ENCODE assay signal across 8 cellular contexts in the genomic region with DNA sequence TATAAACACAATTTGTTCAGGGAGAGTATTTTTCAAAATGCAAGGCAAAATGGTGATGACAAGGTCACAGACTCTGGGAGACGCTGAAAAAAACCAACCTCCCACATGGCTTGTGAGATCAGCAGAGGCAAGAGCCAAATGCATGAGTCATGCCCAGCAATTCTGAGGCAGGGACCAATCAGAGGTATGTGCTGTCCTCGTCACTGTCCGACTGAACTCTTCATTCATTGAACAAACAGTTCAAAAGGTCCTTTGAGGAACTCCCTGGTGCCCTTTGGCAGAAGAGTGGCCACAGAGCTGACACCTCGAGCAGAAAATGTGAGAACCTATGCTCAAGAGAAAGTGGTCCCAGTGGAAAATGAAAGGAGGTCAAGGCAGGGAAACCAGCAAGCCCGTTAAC. TPM values are rescaled to one million over a fixed set of nuclear protein-coding genes. Genes with fewer than 3 reads are reported as not detected.
A peak's percentile ranks its signal among the peaks of the same experiment; 100 is the strongest.
DNase-seq lines count a peak whose midpoint lies in the region; ATAC-seq, FAIRE-seq and TF ChIP-seq lines count a peak whose summit lies in the region.

No MANE protein-coding gene starts in this region.

- H3K4me1 Mint-ChIP-seq in H9: peaks cover 13 to 17% of the 10 kb centered on the region in 2 experiments

- H4K20me1 ChIP-seq in H9 (ENCODE audit: control insufficient read depth, insufficient read depth, insufficient read length): no peaks in the 10 kb centered on the region

- H3K9ac ChIP-seq in H9 (ENCODE audit: extremely low read depth, insufficient read length, low read length): no peak overlapping the region

- H3K4ac ChIP-seq in H9 (ENCODE audit: low read depth, low read length): no peak overlapping the region

- H3K79me1 ChIP-seq in H9 (ENCODE audit: insufficient read depth, low read depth, low read length, poor library complexity, severe bottlenecking): no peaks in the 10 kb centered on the region

- intact Hi-C loops in ascending aorta (cut with DNase I): no loop called here

- no peak overlapping the region for H3K27ac ChIP-seq in H9 (ENCODE audit: insufficient read length, low read depth, low read length)
- H3K27ac ChIP-seq in ascending aorta: peak overlapping the region; percentile 62 to 80
- no peak overlapping the region for H3K27ac ChIP-seq in effector memory CD4-positive, alpha-beta T cell (ENCODE audit: insufficient read depth, low read length, poor library complexity, severe bottlenecking)

- no peak overlapping the region for H4K91ac ChIP-seq in H9 (ENCODE audit: insufficient read length, low read depth, low read length)

- no peak overlapping the region for H2BK120ac ChIP-seq in H9 (ENCODE audit: low read depth, low read length, poor library complexity, severe bottlenecking)

- H3K4me3 ChIP-seq in ascending aorta: peak overlapping the region; percentile 11 to 52
- no peak overlapping the region for H3K4me3 ChIP-seq in skeletal muscle cell (ENCODE audit: low read depth, low read length)
- no peak overlapping the region for H3K4me3 ChIP-seq in effector memory CD4-positive, alpha-beta T cell (ENCODE audit: insufficient read depth, low read depth, low read length, poor library complexity, severe bottlenecking)

- no peaks in the 10 kb centered on the region for H3K23me2 ChIP-seq in H9 (ENCODE audit: insufficient read length, low read depth, low read length, poor library complexity, severe bottlenecking)

- H3K4me2 ChIP-seq in H9 (ENCODE audit: insufficient read depth, insufficient read length, low read length): no peak overlapping the region

- H2BK15ac ChIP-seq in H9 (ENCODE audit: low read depth, low read length): no peak overlapping the region

- no peaks in the 10 kb centered on the region for H3K9me3 Mint-ChIP-seq in H9

- no peak overlapping the region for H2AK5ac ChIP-seq in H9 (ENCODE audit: insufficient read length, low read length)

- H3K23ac ChIP-seq in H9 (ENCODE audit: insufficient read length, low read depth, low read length): no peak overlapping the region

- H3K27me3 ChIP-seq in H9 (ENCODE audit: insufficient read depth, low read length) (no peaks in the 10 kb centered on the region), ascending aorta (no peaks in the 10 kb centered on the region)
- no peaks in the 10 kb centered on the region for H3K27me3 ChIP-seq in effector memory CD4-positive, alpha-beta T cell (replicated peaks; ENCODE audit: control insufficient read depth, insufficient read depth, low read length, poor library complexity, severe bottlenecking)

- peak overlapping the region in 1 of 3 experiments; percentile 24; a peak in 1 of 7 replicates for H3K27ac Mint-ChIP-seq in H9

- WGBS in H9 (ENCODE audit: extremely low coverage, insufficient read length, low lambda C conversion rate): no CpG with 5 or more reads among the region's 5 CpGs

- H2BK12ac ChIP-seq in H9 (ENCODE audit: insufficient read length, low read depth, low read length): no peak overlapping the region

- H3K27me3 Mint-ChIP-seq in H9 (ENCODE audit: low read depth): peaks cover 3% of the 10 kb centered on the region; the same call in 1 of the 2 replicates

- H2BK5ac ChIP-seq in H9 (ENCODE audit: insufficient read length, low read length): no peak overlapping the region

- peak; percentile 56 for DNase-seq in H9
- DNase-seq in ascending aorta (ENCODE audit: low spot score in 2 of 2): peak; percentile 26 to 85
- DNase-seq in hypothalamus (lab: John Stamatoyannopoulos, UW): peak in 44 of 51 donors; percentile 20 to 92 (median 76)
- DNase-seq in skeletal muscle cell (ENCODE audit: low read depth): peak; percentile 98
- DNase-seq in GM10266 (ENCODE audit: extremely low spot score): no peak
- DNase-seq in D721Med (ENCODE audit: insufficient read length, low spot score): no peak
- DNase-seq in effector memory CD4-positive, alpha-beta T cell: no peak

- no peak overlapping the region for H2AFZ ChIP-seq in H9 (ENCODE audit: low read length)

- H3K56ac ChIP-seq in H9 (ENCODE audit: insufficient read length, low read depth, low read length): no peak overlapping the region

- H4K8ac ChIP-seq in H9 (replicated peaks; ENCODE audit: insufficient read length, low read depth, low read length): no peak overlapping the region

- TF ChIP-seq CTCF in H9 (conservative IDR thresholded peaks at IDR 0.05) (no peak), ascending aorta (IDR thresholded peaks at IDR 0.05) (no peak), GM10266 (IDR thresholded peaks at IDR 0.05; ENCODE audit: control insufficient read depth, insufficient read depth, low read depth, missing control alignments) (no peak), D721Med (IDR thresholded peaks at IDR 0.05; ENCODE audit: insufficient read depth, missing control alignments) (no peak)

- H3K79me2 ChIP-seq in H9 (ENCODE audit: insufficient read depth, low read length): no peaks in the 10 kb centered on the region

- H3T11ph ChIP-seq in H9 (ENCODE audit: low read length): no peak overlapping the region

- H3K4me3 Mint-ChIP-seq in H9: no peak overlapping the region

- no peak overlapping the region for H2BK20ac ChIP-seq in H9 (ENCODE audit: low read depth, low read length, poor library complexity, severe bottlenecking)

- FAIRE-seq in D721Med (lab: Jason Lieb, UNC): no peak

- H3K9me3 ChIP-seq in H9 (ENCODE audit: control insufficient read depth, low read depth, low read length): no peaks in the 10 kb centered on the region
- no peaks in the 10 kb centered on the region for H3K9me3 ChIP-seq in ascending aorta
- no peaks in the 10 kb centered on the region for H3K9me3 ChIP-seq in effector memory CD4-positive, alpha-beta T cell (ENCODE audit: control insufficient read depth, low read length)

- no peak overlapping the region for H3K14ac ChIP-seq in H9 (ENCODE audit: insufficient read depth, low read length)

- peak overlapping the region; percentile 17 for H3K18ac ChIP-seq in H9 (ENCODE audit: insufficient read length, low read depth, low read length)

- no peaks in the 10 kb centered on the region; the same call in 1 of the 2 replicates for H3K4me1 ChIP-seq in H9 (ENCODE audit: insufficient read depth, low read length)
- peaks cover 0 to 24% of the 10 kb centered on the region in 2 donors for H3K4me1 ChIP-seq in ascending aorta
- H3K4me1 ChIP-seq in effector memory CD4-positive, alpha-beta T cell (ENCODE audit: control insufficient read depth, insufficient read depth, low read length, poor library complexity, severe bottlenecking): no peaks in the 10 kb centered on the region

- H3K36me3 ChIP-seq in ascending aorta: no peaks in the 10 kb centered on the region
- no peaks in the 10 kb centered on the region for H3K36me3 ChIP-seq in effector memory CD4-positive, alpha-beta T cell (ENCODE audit: control insufficient read depth, insufficient read depth, low read length)

- ATAC-seq in GM18498 (IDR thresholded peaks at IDR 0.05; ENCODE audit: unreplicated experiment): no peak

- no peak overlapping the region for H4K5ac ChIP-seq in H9 (ENCODE audit: insufficient read length, low read depth, low read length)

- H3K36me3 Mint-ChIP-seq in H9 (ENCODE audit: insufficient read depth in 1 of 3, low read depth in 3 of 3): no peaks in the 10 kb centered on the region; a peak in 1 of 7 replicates

RNA-seq across cellular contexts. Expression of gene CDH11, which starts 51.0 kb away (rescaled TPM):
- 4.9 and 5.4 TPM in 2 replicates for total RNA-seq in H9 (2021)
- total RNA-seq in ascending aorta: 145 TPM

Comparison
In these comparisons a context has a peak if more than half of its experiments do, and no peak if none do; other contexts are left out.
1. DNase-seq: peak in H9 (single experiment), ascending aorta (2 of 2), hypothalamus (44 of 51) and skeletal muscle cell (single experiment); none in GM10266 (single experiment), D721Med (single experiment) and effector memory CD4-positive, alpha-beta T cell (0 of 3).
2. H3K27ac ChIP-seq: peak in ascending aorta (2 of 2); none in H9 (single experiment) and effector memory CD4-positive, alpha-beta T cell (single experiment).
3. H3K4me3 ChIP-seq: peak in ascending aorta (2 of 2); none in skeletal muscle cell (single experiment) and effector memory CD4-positive, alpha-beta T cell (single experiment).
4. RNA of gene CDH11, which starts 51.0 kb away (total RNA-seq): 145 TPM in ascending aorta (single experiment); 4.9 to 5.4 TPM in H9; every median in the first group is over 10 times any median in the second.